Comparison of ENCODE assay signal across 22 cellular contexts in genomic region chr11:76279651-76280050, GRCh38.
A peak's percentile ranks its signal among the peaks of the same experiment; 100 is the strongest.
DNase-seq lines count a peak whose midpoint lies in the region; ATAC-seq, FAIRE-seq and TF ChIP-seq lines count a peak whose summit lies in the region.
"Had no signal": no experiment of that assay in that cellular context is flagged by ENCODE, and none has a peak within 500 bp of the region (broad histone marks: within the 10 kb centered on the region; RNA-seq: fewer than 3 reads in every experiment).

No MANE protein-coding gene starts in this region.

- no peak overlapping the region; a peak in 1 of 4 replicates for H3K4me2 ChIP-seq in H1 (ENCODE audit: insufficient read depth in 1 of 2, low read depth in 2 of 2, low read length in 2 of 2)

- H4K20me1 ChIP-seq in H1 (replicated peaks in 1 of 2; ENCODE audit: control insufficient read depth in 1 of 2, insufficient read depth in 2 of 2, low read length in 2 of 2) = no peaks in the 10 kb centered on the region

- H2BK15ac ChIP-seq in H1 (ENCODE audit: low read length) = no peak overlapping the region

- H4K8ac ChIP-seq in H1 (ENCODE audit: extremely low read depth, insufficient read depth, low read length) = no peak overlapping the region

- peaks cover 5% of the 10 kb centered on the region for H3K4me1 Mint-ChIP-seq in progenitor cell of endocrine pancreas (ENCODE audit: low read depth)
- H3K4me1 Mint-ChIP-seq in activated T-cell treated with anti-CD3 and anti-CD28 coated beads, Interleukin-2, amount 50 U/mL, for 72 hours (ENCODE audit: low read depth) = no peaks in the 10 kb centered on the region
- H3K4me1 Mint-ChIP-seq: CD14-positive monocyte had no signal

- H3K36me3 Mint-ChIP-seq in progenitor cell of endocrine pancreas (ENCODE audit: insufficient read depth) = no peaks in the 10 kb centered on the region
- no peaks in the 10 kb centered on the region for H3K36me3 Mint-ChIP-seq in activated T-cell treated with anti-CD3 and anti-CD28 coated beads, Interleukin-2, amount 50 U/mL, for 72 hours (ENCODE audit: insufficient read depth in 2 of 2)
- H3K36me3 Mint-ChIP-seq: CD14-positive monocyte, T-cell had no signal

- no peak for ATAC-seq in activated T-cell treated with anti-CD3 and anti-CD28 coated beads, Interleukin-2, amount 50 U/mL, for 72 hours (replicated peaks in 1 of 2)
- no peak for ATAC-seq in GM21723 (IDR thresholded peaks at IDR 0.05; ENCODE audit: unreplicated experiment)
- ATAC-seq: HepG2, PC-3, T-cell had no signal

- no peak overlapping the region for H3K4me3 ChIP-seq in H1 (ENCODE audit: extremely low read depth in 1 of 4, insufficient read depth in 2 of 4, low read depth in 3 of 4, low read length in 4 of 4)
- H3K4me3 ChIP-seq: SK-N-MC had no signal

- H4K5ac ChIP-seq in H1 (ENCODE audit: insufficient read length, low read depth, low read length) = no peak overlapping the region

- H3K27ac ChIP-seq in H1 (ENCODE audit: low read depth, low read length) = no peak overlapping the region
- H3K27ac ChIP-seq: SK-N-MC had no signal

- no peak for FAIRE-seq in H1 (lab: Jason Lieb, UNC)
- FAIRE-seq: A204.1, G401.6, GM12892, GM19239, HepG2 had no signal

- 63% methylated on average over 7 of the region's 7 CpGs; no CpG with 5 or more reads in 1 of the 2 experiments for WGBS in H1 (ENCODE audit: extremely low coverage in 1 of 2, insufficient coverage in 1 of 2, insufficient read length in 1 of 2, insufficient replicate concordance in 2 of 2, low coverage in 1 of 2, low lambda C conversion rate in 2 of 2, missing lambda C conversion rate in 1 of 2), 2 experiments

- no peak overlapping the region for H2AK5ac ChIP-seq in H1 (ENCODE audit: low read depth, low read length)

- H2BK120ac ChIP-seq in H1 (replicated peaks; ENCODE audit: low read depth, low read length) = no peak overlapping the region

- peaks cover 5 to 33% (median 13%) of the 10 kb centered on the region in 4 experiments for H3K4me1 ChIP-seq in H1 (replicated peaks in 1 of 4; ENCODE audit: control insufficient read depth in 3 of 4, insufficient read depth in 4 of 4, low read length in 3 of 4)

- H3K56ac ChIP-seq in H1 (replicated peaks; ENCODE audit: insufficient read length, low read depth, low read length) = no peak overlapping the region

- H3K9me3 ChIP-seq in H1 (ENCODE audit: insufficient read depth in 2 of 2, low read depth in 1 of 2, low read length in 1 of 2) = peaks cover 0 to 3% of the 10 kb centered on the region in 2 experiments; a peak in 1 of 4 replicates

- POLR2A ChIA-PET in H1 (lab: Charles Lee; ENCODE audit: partially characterized antibody) = interaction anchor here (1.2 kb wide), 1 partner anchor 24 kb away, joined by 3 read pairs; no protein-coding TSS in a partner anchor

- TF ChIP-seq EP300 in H1 (IDR thresholded peaks at IDR 0.05; ENCODE audit: borderline replicate concordance in 1 of 2, low read depth in 2 of 2, low read length in 2 of 2) = peak; percentile 17 to 27; a peak in 2 of 3 replicates

- H3K9ac ChIP-seq in H1 (replicated peaks in 1 of 4; ENCODE audit: extremely low read depth in 1 of 4, low read depth in 3 of 4, low read length in 3 of 4) = no peak overlapping the region

- H3K9me3 Mint-ChIP-seq in progenitor cell of endocrine pancreas (ENCODE audit: low read depth) = peaks cover 1% of the 10 kb centered on the region
- no peaks in the 10 kb centered on the region for H3K9me3 Mint-ChIP-seq in activated T-cell treated with anti-CD3 and anti-CD28 coated beads, Interleukin-2, amount 50 U/mL, for 72 hours
- H3K9me3 Mint-ChIP-seq: T-cell had no signal

- CTCF ChIA-PET in H1 (lab: Charles Lee; ENCODE audit: partially characterized antibody) = interaction anchor here (0.6 to 3.4 kb wide), 5 partner anchors 10 to 407 kb away, joined by 3 to 12 read pairs (median 3); no protein-coding TSS in a partner anchor

- H3K27me3 ChIP-seq in H1 (replicated peaks in 1 of 4; ENCODE audit: control insufficient read depth in 3 of 4, extremely low read depth in 1 of 4, insufficient read depth in 3 of 4, low read length in 3 of 4) = peaks cover 0 to 7% (median 2%) of the 10 kb centered on the region in 4 experiments; a peak in 2 of 7 replicates

- peaks cover 28% of the 10 kb centered on the region for H3K27me3 Mint-ChIP-seq in progenitor cell of endocrine pancreas
- no peaks in the 10 kb centered on the region for H3K27me3 Mint-ChIP-seq in activated T-cell treated with anti-CD3 and anti-CD28 coated beads, Interleukin-2, amount 50 U/mL, for 72 hours (ENCODE audit: low read depth)
- H3K27me3 Mint-ChIP-seq: T-cell had no signal

- peak overlapping the region; percentile 78; the same call in 1 of the 2 replicates for H3K18ac ChIP-seq in H1 (ENCODE audit: extremely low read depth, low read length)

- DNase-seq in NCI-H510A treated with DMSO at 0.1 percent for 48 hours (lab: John Stamatoyannopoulos, UW) (peak; percentile 54), NCI-H510A (lab: John Stamatoyannopoulos, UW) (no peak), NCI-H146 treated with DMSO at 0.1 percent for 48 hours (lab: John Stamatoyannopoulos, UW; ENCODE audit: unreplicated experiment) (peak; percentile 86), H1 (ENCODE audit: low read depth in 1 of 2, low spot score in 2 of 2) (peak in 1 of 2 experiments; percentile 19), progenitor cell of endocrine pancreas (ENCODE audit: low spot score, unreplicated experiment) (no peak), DMS 273 treated with DMSO at 0.1 percent for 48 hours (lab: John Stamatoyannopoulos, UW) (no peak)
- DNase-seq in activated T-cell treated with anti-CD3 and anti-CD28 coated beads, Interleukin-2, amount 50 U/mL, for 72 hours = no peak
- DNase-seq: Karpas-422, MM.1S, NCI-H1436 treated with DMSO at 0.1 percent for 48 hours, NCI-H2171, NCI-H524, PC-3, T-cell had no signal

- no peak overlapping the region for H2AFZ ChIP-seq in H1 (ENCODE audit: low read length)

- H2BK12ac ChIP-seq in H1 (ENCODE audit: low read depth, low read length) = no peak overlapping the region

- H3K79me2 ChIP-seq in H1 (ENCODE audit: control insufficient read depth in 1 of 2, insufficient read depth in 2 of 2, low read length in 2 of 2) = no peaks in the 10 kb centered on the region

- no peaks in the 10 kb centered on the region for H3K79me1 ChIP-seq in H1 (ENCODE audit: low read depth, low read length)

- H3K36me3 ChIP-seq in H1 (ENCODE audit: control insufficient read depth in 2 of 4, insufficient read depth in 4 of 4, low read length in 3 of 4) = no peaks in the 10 kb centered on the region

- TF ChIP-seq CTCF in H1 (IDR thresholded peaks at IDR 0.05; ENCODE audit: control extremely low read depth in 1 of 3, insufficient read depth in 1 of 3, low read depth in 1 of 3, low read length in 3 of 3) (no peak), progenitor cell of endocrine pancreas (IDR thresholded peaks at IDR 0.05; ENCODE audit: unreplicated experiment) (no peak)

- TF ChIP-seq RAD21 in H1 (IDR thresholded peaks at IDR 0.05 in 1 of 2, conservative IDR thresholded peaks at IDR 0.05 in 1 of 2; ENCODE audit: low read depth in 2 of 2, low read length in 2 of 2) = no peak

- no peak overlapping the region for H3K4me3 Mint-ChIP-seq in progenitor cell of endocrine pancreas (ENCODE audit: low read depth)
- no peak overlapping the region for H3K4me3 Mint-ChIP-seq in activated T-cell treated with anti-CD3 and anti-CD28 coated beads, Interleukin-2, amount 50 U/mL, for 72 hours
- H3K4me3 Mint-ChIP-seq: CD14-positive monocyte, T-cell had no signal

- H3K4ac ChIP-seq in H1 (replicated peaks; ENCODE audit: insufficient read length, low read depth, low read length) = no peak overlapping the region

- no peak for TF ChIP-seq POLR2A in H1 (IDR thresholded peaks at IDR 0.05; ENCODE audit: control extremely low read depth in 1 of 2, low read depth in 2 of 2, low read length in 2 of 2)

- H2BK20ac ChIP-seq in H1 (ENCODE audit: low read length) = no peak overlapping the region

- H2BK5ac ChIP-seq in H1 (ENCODE audit: low read depth, low read length) = no peak overlapping the region

- H3K23ac ChIP-seq in H1 (ENCODE audit: insufficient read length) = no peak overlapping the region

- no peak overlapping the region for H3K14ac ChIP-seq in H1 (ENCODE audit: insufficient read length)

- H4K91ac ChIP-seq in H1 (replicated peaks; ENCODE audit: insufficient read length, low read length) = no peak overlapping the region

- H3K27ac Mint-ChIP-seq in progenitor cell of endocrine pancreas = peak overlapping the region; percentile 3
- H3K27ac Mint-ChIP-seq in activated T-cell treated with anti-CD3 and anti-CD28 coated beads, Interleukin-2, amount 50 U/mL, for 72 hours = no peak overlapping the region
- H3K27ac Mint-ChIP-seq: CD14-positive monocyte, T-cell had no signal

- H3K23me2 ChIP-seq in H1 (ENCODE audit: low read depth, low read length) = no peaks in the 10 kb centered on the region

TF ChIP-seq in H1, 55 proteins besides CTCF, POLR2A, EP300 and RAD21 (continues in another document):
- TF ChIP-seq KDM5A (IDR thresholded peaks at IDR 0.05; ENCODE audit: low read length) = no peak

Comparison
In these comparisons a context has a peak if more than half of its experiments do, and no peak if none do; other contexts are left out.
1. DNase-seq: peak in NCI-H510A treated with DMSO at 0.1 percent for 48 hours (single experiment) and NCI-H146 treated with DMSO at 0.1 percent for 48 hours (single experiment); none in NCI-H510A (single experiment), progenitor cell of endocrine pancreas (single experiment), activated T-cell treated with anti-CD3 and anti-CD28 coated beads, Interleukin-2, amount 50 U/mL, for 72 hours (0 of 2) and DMS 273 treated with DMSO at 0.1 percent for 48 hours (single experiment).